Comparison of ENCODE assay signal across 9 cellular contexts in genomic region chr20:37288091-37288490, GRCh38. TPM values are rescaled to one million over a fixed set of nuclear protein-coding genes. Genes with fewer than 3 reads are reported as not detected.
DNase-seq lines count a peak whose midpoint lies in the region; ATAC-seq and TF ChIP-seq lines count a peak whose summit lies in the region.
"Had no signal": no experiment of that assay in that cellular context is flagged by ENCODE, and none has a peak within 500 bp of the region (broad histone marks: within the 10 kb centered on the region; RNA-seq: fewer than 3 reads in every experiment).

No MANE protein-coding gene starts in this region.

- peak overlapping the region; percentile 55 to 98 (median 82) for H3K4me3 Mint-ChIP-seq in CD8-positive, alpha-beta memory T cell
- H3K4me3 Mint-ChIP-seq in MCF 10A (ENCODE audit: unreplicated experiment) (peak overlapping the region; percentile 85), natural killer cell (peak overlapping the region; percentile 60)

- H3F3A ChIP-seq in Loucy (ENCODE audit: low read depth) = no peaks in the 10 kb centered on the region

- TF ChIP-seq CTCF in Loucy (conservative IDR thresholded peaks at IDR 0.05; ENCODE audit: low read length) (no peak), MCF 10A (IDR thresholded peaks at IDR 0.05; ENCODE audit: unreplicated experiment) (no peak), natural killer cell (IDR thresholded peaks at IDR 0.05) (no peak)

- DNase-seq in CD8-positive, alpha-beta memory T cell = no peak
- DNase-seq in MCF 10A (ENCODE audit: unreplicated experiment) = peak; percentile 81
- no peak for DNase-seq in natural killer cell
- DNase-seq in activated CD4-positive, CD25-positive, alpha-beta regulatory T cell treated with anti-CD3 and anti-CD28 coated beads, Interleukin-2, amount 50 U/mL, for 72 hours = no peak
- no peak for DNase-seq in COLO829 (ENCODE audit: low spot score)
- DNase-seq: activated effector memory CD4-positive, alpha-beta T cell treated with Interleukin-2 at 50 U/mL for 16 hours; NCI-H526 had no signal

- no peaks in the 10 kb centered on the region for H3K9me3 ChIP-seq in CD8-positive, alpha-beta memory T cell (ENCODE audit: low read length)
- H3K9me3 ChIP-seq in Loucy (ENCODE audit: insufficient read depth, low read depth, low read length) = no peaks in the 10 kb centered on the region

- peaks cover 22 to 36% (median 23%) of the 10 kb centered on the region in 3 donors for H3K4me1 Mint-ChIP-seq in CD8-positive, alpha-beta memory T cell
- H3K4me1 Mint-ChIP-seq in MCF 10A (ENCODE audit: insufficient read depth, unreplicated experiment) = peaks cover 23% of the 10 kb centered on the region
- peaks cover 10 to 14% of the 10 kb centered on the region in 2 donors for H3K4me1 Mint-ChIP-seq in natural killer cell

- peaks cover 15% of the 10 kb centered on the region for H4K20me1 ChIP-seq in Loucy (ENCODE audit: insufficient read depth, low read length, poor library complexity, severe bottlenecking)

- H2AFZ ChIP-seq in Loucy (ENCODE audit: low read length) = no peak overlapping the region

- intact Hi-C loops in MCF 10A (cut with micrococcal nuclease) (no loop called here), natural killer cell (cut with micrococcal nuclease) (loop anchor here (5.0 kb wide), 1 partner anchor 244 kb away; no protein-coding TSS in a partner anchor)

- no peaks in the 10 kb centered on the region for H3K27me3 ChIP-seq in CD8-positive, alpha-beta memory T cell (ENCODE audit: insufficient read depth, low read length, poor library complexity, severe bottlenecking)
- peaks cover 29% of the 10 kb centered on the region for H3K27me3 ChIP-seq in Loucy (ENCODE audit: insufficient read depth, low read length, poor library complexity, severe bottlenecking)

- no peak overlapping the region for H3K27ac ChIP-seq in CD8-positive, alpha-beta memory T cell (ENCODE audit: low read depth, low read length)

- no TSS peak for BruUV-seq in MCF 10A (replicated peaks; lab: Mats Ljungman, UMichigan)

- ATAC-seq in natural killer cell = no peak
- no peak for ATAC-seq in HG03025 (IDR thresholded peaks at IDR 0.05; ENCODE audit: low FRiP score, unreplicated experiment)

- no peak overlapping the region for H3K9ac ChIP-seq in Loucy (ENCODE audit: low read depth, low read length, poor library complexity, severe bottlenecking)

- peaks cover 44% of the 10 kb centered on the region for H3K79me2 ChIP-seq in Loucy (ENCODE audit: insufficient read depth, low read length)

- peak overlapping the region in 4 of 8 donors; percentile 8 to 98 (median 52) for H3K27ac Mint-ChIP-seq in CD8-positive, alpha-beta memory T cell
- H3K27ac Mint-ChIP-seq in MCF 10A (ENCODE audit: low read depth, unreplicated experiment) = peak overlapping the region; percentile 98
- peak overlapping the region; percentile 90 to 96 for H3K27ac Mint-ChIP-seq in natural killer cell

- H3K36me3 ChIP-seq in CD8-positive, alpha-beta memory T cell (ENCODE audit: insufficient read depth, low read length) = no peaks in the 10 kb centered on the region
- no peaks in the 10 kb centered on the region for H3K36me3 ChIP-seq in Loucy (ENCODE audit: insufficient read depth, low read length)

- H3K4me3 ChIP-seq in CD8-positive, alpha-beta memory T cell (ENCODE audit: low read length) = no peak overlapping the region
- H3K4me3 ChIP-seq in Loucy (ENCODE audit: low read length, poor library complexity, severe bottlenecking) = no peak overlapping the region

- no peaks in the 10 kb centered on the region for H3K9me3 Mint-ChIP-seq in CD8-positive, alpha-beta memory T cell
- no peaks in the 10 kb centered on the region for H3K9me3 Mint-ChIP-seq in MCF 10A (ENCODE audit: unreplicated experiment)
- H3K9me3 Mint-ChIP-seq in natural killer cell = no peaks in the 10 kb centered on the region

- peaks cover 15% of the 10 kb centered on the region for H3K4me1 ChIP-seq in CD8-positive, alpha-beta memory T cell (ENCODE audit: insufficient read depth, low read length)
- peaks cover 10% of the 10 kb centered on the region for H3K4me1 ChIP-seq in Loucy (ENCODE audit: insufficient read depth, low read length, poor library complexity, severe bottlenecking)

- H3K9me2 ChIP-seq in Loucy (replicated peaks; ENCODE audit: low read depth, low read length) = no peaks in the 10 kb centered on the region

- H3K4me2 ChIP-seq in Loucy (ENCODE audit: low read depth, low read length, poor library complexity, severe bottlenecking) = peak overlapping the region; percentile 76

- H3K36me3 Mint-ChIP-seq in CD8-positive, alpha-beta memory T cell = peaks cover 4 to 19% (median 5%) of the 10 kb centered on the region in 3 donors
- peaks cover 6% of the 10 kb centered on the region for H3K36me3 Mint-ChIP-seq in MCF 10A (ENCODE audit: insufficient read depth, unreplicated experiment)
- no peaks in the 10 kb centered on the region for H3K36me3 Mint-ChIP-seq in natural killer cell

- CTCF ChIA-PET in CD8-positive, alpha-beta memory T cell (lab: Charles Lee) = no interaction called here
- CTCF ChIA-PET in MCF 10A (lab: Yijun Ruan, JAX) = interaction anchor here (1.9 to 3.3 kb wide), 4 partner anchors 8 to 97 kb away, joined by 7 to 20 read pairs (median 10); no protein-coding TSS in a partner anchor

- peaks cover 0 to 9% of the 10 kb centered on the region in 2 donors for H3K27me3 Mint-ChIP-seq in CD8-positive, alpha-beta memory T cell
- no peaks in the 10 kb centered on the region for H3K27me3 Mint-ChIP-seq in MCF 10A (ENCODE audit: insufficient read depth, unreplicated experiment)
- peaks cover 0 to 5% of the 10 kb centered on the region in 2 donors for H3K27me3 Mint-ChIP-seq in natural killer cell (ENCODE audit: low read depth in 2 of 2)

- POLR2A ChIA-PET in CD8-positive, alpha-beta memory T cell (lab: Charles Lee) = interaction anchor here (0.7 kb wide), 1 partner anchor 740 kb away, joined by 8 read pairs; no protein-coding TSS in a partner anchor
- POLR2A ChIA-PET in MCF 10A (lab: Yijun Ruan, JAX) = interaction anchor here (0.6 to 12.4 kb wide), 12 partner anchors 8 to 1147 kb away, joined by 3 to 184 read pairs (median 8); partner anchors contain the start of genes BLCAP and SNHG17

RNA-seq across cellular contexts. Expression of gene MANBAL, which starts 1.4 kb away (rescaled TPM):
- 10 to 100 TPM; 17.7 to 18.2 TPM for total RNA-seq in CD8-positive, alpha-beta memory T cell
- 27.5 TPM for polyA plus RNA-seq in CD8-positive, alpha-beta memory T cell
- total RNA-seq in MCF 10A (2022) (46.0 and 56.5 TPM in 2 replicates), natural killer cell (1 to 10 TPM; 5.1 to 7.9 (median 6.4) TPM)

RNA-seq across cellular contexts. Expression of gene GHRH, which starts 26.5 kb away (rescaled TPM):
- total RNA-seq in CD8-positive, alpha-beta memory T cell = not detected
- polyA plus RNA-seq in CD8-positive, alpha-beta memory T cell = not detected
- total RNA-seq in MCF 10A (2022) (not detected in 2 replicates), natural killer cell (not detected)

RNA-seq across cellular contexts. Expression of gene SRC, which starts 57.8 kb away (rescaled TPM):
- total RNA-seq in CD8-positive, alpha-beta memory T cell = 1 to 10 TPM; 2.4 to 2.7 TPM
- 1.2 TPM for polyA plus RNA-seq in CD8-positive, alpha-beta memory T cell
- total RNA-seq in MCF 10A (2022) (28.1 and 29.5 TPM in 2 replicates), natural killer cell (10 to 100 TPM in 2 of 3 donors, 1 to 10 TPM in 1; 2.3 to 15.6 (median 10.5) TPM)
